16 cellular contexts compared by ENCODE assay signal in genomic region chr10:110397856-110398255, GRCh38.
DNase-seq lines count a peak whose midpoint lies in the region; ATAC-seq and TF ChIP-seq lines count a peak whose summit lies in the region.
"Had no signal": no experiment of that assay in that cellular context is flagged by ENCODE, and none has a peak within 500 bp of the region (broad histone marks: within the 10 kb centered on the region; RNA-seq: fewer than 3 reads in every experiment).

No MANE protein-coding gene starts in this region.

- no TSS peak for BruUV-seq in MCF 10A (replicated peaks; lab: Mats Ljungman, UMichigan)

- TF ChIP-seq CTCF in MCF 10A (IDR thresholded peaks at IDR 0.05; ENCODE audit: unreplicated experiment) = no peak
- no peak for TF ChIP-seq CTCF in type B pancreatic cell (conservative IDR thresholded peaks at IDR 0.05)
- no peak for TF ChIP-seq CTCF in testis (IDR thresholded peaks at IDR 0.05)

- no peaks in the 10 kb centered on the region for H3K9me3 Mint-ChIP-seq in activated CD4-positive, alpha-beta memory T cell treated with anti-CD3 and anti-CD28 coated beads for 36 hours
- peaks cover 2% of the 10 kb centered on the region for H3K9me3 Mint-ChIP-seq in activated CD4-positive, alpha-beta memory T cell treated with anti-CD3 and anti-CD28 coated beads, Interleukin-2, amount 10 ng/mL, durations not matched to agents 7 days and 5 days
- H3K9me3 Mint-ChIP-seq in MCF 10A (ENCODE audit: unreplicated experiment) = no peaks in the 10 kb centered on the region
- H3K9me3 Mint-ChIP-seq in type B pancreatic cell = no peaks in the 10 kb centered on the region
- H3K9me3 Mint-ChIP-seq: CD4-positive, alpha-beta memory T cell; central memory CD8-positive, alpha-beta T cell; T-helper 2 cell treated with Interferon-gamma antibody and Interleukin-4, amounts not matched to agents 5 μg/mL and 100 μg/mL, for 36 hours had no signal

- no peak for TF ChIP-seq POLR2A in testis (IDR thresholded peaks at IDR 0.05)

- H3K4me3 ChIP-seq in mucosa of stomach (ENCODE audit: low read length) (peak overlapping the region; percentile 17), testis (no peak overlapping the region)

- intact Hi-C loops in activated CD4-positive, alpha-beta memory T cell treated with anti-CD3 and anti-CD28 coated beads for 36 hours (cut with micrococcal nuclease) = no loop called here
- intact Hi-C loops in MCF 10A (cut with micrococcal nuclease) (loop anchor here (1.0 to 2.0 kb wide), 2 partner anchors 87 to 99 kb away; partner anchors contain the start of gene DUSP5), testis (cut with DNase I; ENCODE audit: low total_unique reads) (no loop called here)

- H3K4me1 ChIP-seq in mucosa of stomach (ENCODE audit: control insufficient read depth, insufficient read depth, low read length) (peaks cover 47% of the 10 kb centered on the region), testis (peaks cover 5% of the 10 kb centered on the region)

- peaks cover 42% of the 10 kb centered on the region for H3K4me1 Mint-ChIP-seq in activated CD4-positive, alpha-beta memory T cell treated with anti-CD3 and anti-CD28 coated beads for 36 hours (ENCODE audit: low read depth)
- peaks cover 65% of the 10 kb centered on the region for H3K4me1 Mint-ChIP-seq in activated CD4-positive, alpha-beta memory T cell treated with anti-CD3 and anti-CD28 coated beads, Interleukin-2, amount 10 ng/mL, durations not matched to agents 7 days and 5 days
- H3K4me1 Mint-ChIP-seq in MCF 10A (ENCODE audit: insufficient read depth, unreplicated experiment) (peaks cover 46% of the 10 kb centered on the region), type B pancreatic cell (ENCODE audit: unreplicated experiment) (peaks cover 33% of the 10 kb centered on the region)
- H3K4me1 Mint-ChIP-seq: central memory CD8-positive, alpha-beta T cell had no signal

- no peak for ATAC-seq in GM19351 (IDR thresholded peaks at IDR 0.05; ENCODE audit: unreplicated experiment)

- H3K36me3 ChIP-seq in mucosa of stomach (ENCODE audit: control insufficient read depth, insufficient read depth, low read length) = no peaks in the 10 kb centered on the region
- no peaks in the 10 kb centered on the region for H3K36me3 ChIP-seq in testis (ENCODE audit: low read depth, missing control alignments)

- CTCF ChIA-PET in activated CD4-positive, alpha-beta memory T cell treated with anti-CD3 and anti-CD28 coated beads for 36 hours (lab: Charles Lee) = no interaction called here
- CTCF ChIA-PET in activated CD4-positive, alpha-beta memory T cell treated with anti-CD3 and anti-CD28 coated beads, Interleukin-2, amount 10 ng/mL, durations not matched to agents 7 days and 5 days (lab: Charles Lee) = no interaction called here
- CTCF ChIA-PET in MCF 10A (lab: Yijun Ruan, JAX) = interaction anchor here (0.9 to 3.6 kb wide), 6 partner anchors 10 to 101 kb away, joined by 3 to 12 read pairs (median 8); no protein-coding TSS in a partner anchor

- WGBS in testis, 2 donors = 85 to 92% methylated on average over 3 of the region's 3 CpGs

- H3K36me3 Mint-ChIP-seq in activated CD4-positive, alpha-beta memory T cell treated with anti-CD3 and anti-CD28 coated beads for 36 hours = no peaks in the 10 kb centered on the region
- no peaks in the 10 kb centered on the region for H3K36me3 Mint-ChIP-seq in activated CD4-positive, alpha-beta memory T cell treated with anti-CD3 and anti-CD28 coated beads, Interleukin-2, amount 10 ng/mL, durations not matched to agents 7 days and 5 days (ENCODE audit: low read depth)
- no peaks in the 10 kb centered on the region for H3K36me3 Mint-ChIP-seq in MCF 10A (ENCODE audit: insufficient read depth, unreplicated experiment)
- no peaks in the 10 kb centered on the region for H3K36me3 Mint-ChIP-seq in type B pancreatic cell
- H3K36me3 Mint-ChIP-seq: CD4-positive, alpha-beta memory T cell had no signal

- no peaks in the 10 kb centered on the region for H3K27me3 Mint-ChIP-seq in activated CD4-positive, alpha-beta memory T cell treated with anti-CD3 and anti-CD28 coated beads for 36 hours
- H3K27me3 Mint-ChIP-seq in activated CD4-positive, alpha-beta memory T cell treated with anti-CD3 and anti-CD28 coated beads, Interleukin-2, amount 10 ng/mL, durations not matched to agents 7 days and 5 days = no peaks in the 10 kb centered on the region
- H3K27me3 Mint-ChIP-seq in MCF 10A (ENCODE audit: insufficient read depth, unreplicated experiment) = no peaks in the 10 kb centered on the region
- H3K27me3 Mint-ChIP-seq in type B pancreatic cell = peaks cover 4% of the 10 kb centered on the region

- H3K4me3 Mint-ChIP-seq in activated CD4-positive, alpha-beta memory T cell treated with anti-CD3 and anti-CD28 coated beads for 36 hours = no peak overlapping the region
- H3K4me3 Mint-ChIP-seq in activated CD4-positive, alpha-beta memory T cell treated with anti-CD3 and anti-CD28 coated beads, Interleukin-2, amount 10 ng/mL, durations not matched to agents 7 days and 5 days = no peak overlapping the region
- no peak overlapping the region for H3K4me3 Mint-ChIP-seq in MCF 10A (ENCODE audit: unreplicated experiment)
- no peak overlapping the region for H3K4me3 Mint-ChIP-seq in type B pancreatic cell
- H3K4me3 Mint-ChIP-seq: CD4-positive, alpha-beta memory T cell; central memory CD8-positive, alpha-beta T cell; T-helper 2 cell treated with Interferon-gamma antibody and Interleukin-4, amounts not matched to agents 5 μg/mL and 100 μg/mL, for 36 hours had no signal

- POLR2A ChIA-PET in activated CD4-positive, alpha-beta memory T cell treated with anti-CD3 and anti-CD28 coated beads for 36 hours (lab: Charles Lee) = no interaction called here
- POLR2A ChIA-PET in activated CD4-positive, alpha-beta memory T cell treated with anti-CD3 and anti-CD28 coated beads, Interleukin-2, amount 10 ng/mL, durations not matched to agents 7 days and 5 days (lab: Charles Lee) = no interaction called here
- POLR2A ChIA-PET in MCF 10A (lab: Yijun Ruan, JAX) = interaction anchor here (0.6 to 6.1 kb wide), 9 partner anchors 10 to 474 kb away, joined by 3 to 94 read pairs (median 7); partner anchors contain the start of genes DUSP5 and PDCD4

- H3K9ac ChIP-seq in mucosa of stomach (ENCODE audit: low read length) = no peak overlapping the region

- no peak overlapping the region for H3K27ac ChIP-seq in testis

- no peak for DNase-seq in activated CD4-positive, alpha-beta memory T cell treated with anti-CD3 and anti-CD28 coated beads for 36 hours
- no peak for DNase-seq in activated CD4-positive, alpha-beta memory T cell treated with anti-CD3 and anti-CD28 coated beads, Interleukin-2, amount 10 ng/mL, durations not matched to agents 7 days and 5 days
- DNase-seq in MCF 10A (ENCODE audit: unreplicated experiment) = no peak
- no peak for DNase-seq in type B pancreatic cell (ENCODE audit: extremely low spot score, unreplicated experiment)
- no peak for DNase-seq in testis
- DNase-seq in SW480 (ENCODE audit: low spot score) = no peak
- DNase-seq: activated CD4-positive, alpha-beta T cell treated with anti-CD3 and anti-CD28 coated beads, Interleukin-2, amount 50 U/mL, for 4 hours; activated naive CD4-positive, alpha-beta T cell treated with Interleukin-2 at 50 U/mL for 16 hours; CD4-positive, alpha-beta memory T cell; NCI-H2081; NCI-H774; stimulated activated CD4-positive, alpha-beta T cell treated with anti-CD3 and anti-CD28 coated beads, Interleukin-2, amount 100 ng/mL, for 24 hours had no signal

- peak overlapping the region; percentile 67 for H3K27ac Mint-ChIP-seq in activated CD4-positive, alpha-beta memory T cell treated with anti-CD3 and anti-CD28 coated beads for 36 hours
- H3K27ac Mint-ChIP-seq in activated CD4-positive, alpha-beta memory T cell treated with anti-CD3 and anti-CD28 coated beads, Interleukin-2, amount 10 ng/mL, durations not matched to agents 7 days and 5 days = no peak overlapping the region
- H3K27ac Mint-ChIP-seq in MCF 10A (ENCODE audit: low read depth, unreplicated experiment) (peak overlapping the region; percentile 99), type B pancreatic cell (peak overlapping the region; percentile 87)
- H3K27ac Mint-ChIP-seq: T-helper 2 cell treated with Interferon-gamma antibody and Interleukin-4, amounts not matched to agents 5 μg/mL and 100 μg/mL, for 36 hours had no signal

- H3K9me3 ChIP-seq in mucosa of stomach (ENCODE audit: control insufficient read depth, low read length) (no peaks in the 10 kb centered on the region), testis (no peaks in the 10 kb centered on the region)

- peaks cover 4% of the 10 kb centered on the region for H3K27me3 ChIP-seq in mucosa of stomach (ENCODE audit: control insufficient read depth, insufficient read depth, low read length)
- no peaks in the 10 kb centered on the region for H3K27me3 ChIP-seq in testis
